Comparison of ENCODE assay signal across 30 cellular contexts in the genomic region with DNA sequence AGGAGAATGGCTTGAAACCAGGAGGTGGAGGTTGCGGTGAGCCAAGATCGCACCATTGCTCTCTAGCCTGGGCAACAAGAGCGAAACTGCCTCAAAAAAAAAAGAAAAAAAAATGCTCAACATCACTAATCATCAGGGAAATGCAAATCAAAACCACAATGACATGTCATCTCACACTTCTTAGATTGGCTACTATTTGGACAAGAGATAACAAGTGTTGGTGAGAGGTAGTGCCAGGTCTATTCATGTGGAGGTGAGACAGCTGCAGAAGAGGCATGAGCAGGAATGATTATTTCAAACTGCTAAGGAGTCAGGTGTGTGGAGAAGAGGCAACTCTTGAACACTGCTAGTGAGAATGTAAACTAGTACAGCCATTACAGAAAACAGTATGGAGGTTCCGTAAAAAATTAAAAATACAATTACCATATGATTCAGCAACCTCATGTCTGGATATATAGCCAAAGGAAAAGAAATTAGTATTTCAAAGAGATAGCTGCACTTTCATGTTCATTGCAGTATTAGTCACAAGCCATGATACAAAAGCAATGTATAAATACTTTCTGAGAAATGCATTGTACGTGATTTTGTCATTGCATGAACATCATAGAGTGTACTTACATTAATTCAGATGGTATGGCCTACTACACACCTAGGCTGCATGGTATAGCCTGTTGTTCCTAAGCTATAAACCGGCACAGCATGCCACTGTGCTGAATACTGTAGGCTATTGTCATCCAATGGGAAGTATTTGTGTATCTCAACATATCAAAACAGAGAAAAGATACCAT.
DNase-seq lines count a peak whose midpoint lies in the region; ATAC-seq and TF ChIP-seq lines count a peak whose summit lies in the region.
"Had no signal": no experiment of that assay in that cellular context is flagged by ENCODE, and none has a peak within 500 bp of the region (broad histone marks: within the 10 kb centered on the region; RNA-seq: fewer than 3 reads in every experiment).

No MANE protein-coding gene starts in this region.

- H3K4me1 ChIP-seq in GM23338 (ENCODE audit: insufficient read depth) (peaks cover 11% of the 10 kb centered on the region; the same call in 1 of the 2 replicates), right cardiac atrium (ENCODE audit: control insufficient read depth, insufficient read depth, low read length) (no peaks in the 10 kb centered on the region)
- H3K4me1 ChIP-seq: adrenal gland, heart right ventricle, vagina had no signal

- H3K27ac ChIP-seq in GM23338 (ENCODE audit: low read depth) (no peak overlapping the region), right cardiac atrium (ENCODE audit: low read length) (no peak overlapping the region)
- H3K27ac ChIP-seq: adrenal gland, heart right ventricle, thoracic aorta, vagina, VCaP had no signal

- H3K4me3 ChIP-seq in GM23338, result no peak overlapping the region
- no peak overlapping the region for H3K4me3 ChIP-seq in epithelial cell of esophagus (ENCODE audit: low read length)
- H3K4me3 ChIP-seq in right cardiac atrium (ENCODE audit: low read length), result no peak overlapping the region
- H3K4me3 ChIP-seq: adrenal gland, heart right ventricle, thoracic aorta, vagina had no signal

- no peak overlapping the region for H3K4me3 Mint-ChIP-seq in GM23338
- no peak overlapping the region for H3K4me3 Mint-ChIP-seq in MCF 10A (ENCODE audit: unreplicated experiment)
- H3K4me3 Mint-ChIP-seq: activated CD8-positive, alpha-beta memory T cell treated with anti-CD3 and anti-CD28 coated beads, Interleukin-2, amount 10 ng/mL, durations not matched to agents 7 days and 5 days; HFFc6; nephron; stimulated activated naive CD8-positive, alpha-beta T cell treated with anti-CD3 and anti-CD28 coated beads, Interleukin-15, Interleukin-2, amounts not matched to agents 100 ng/mL and 50 ng/mL, for 24 hours had no signal

- ATAC-seq in GM18520 (IDR thresholded peaks at IDR 0.05; ENCODE audit: unreplicated experiment), result peak; percentile 79
- peak; percentile 41; the same call in 2 of the 3 replicates for ATAC-seq in GM23338
- no peak for ATAC-seq in right cardiac atrium
- ATAC-seq: activated CD8-positive, alpha-beta memory T cell treated with anti-CD3 and anti-CD28 coated beads, Interleukin-2, amount 10 ng/mL, durations not matched to agents 7 days and 5 days; heart right ventricle had no signal

- H3K27me3 ChIP-seq in GM23338 (ENCODE audit: insufficient read depth), result no peaks in the 10 kb centered on the region
- no peaks in the 10 kb centered on the region for H3K27me3 ChIP-seq in right cardiac atrium (ENCODE audit: control insufficient read depth, insufficient read depth)
- H3K27me3 ChIP-seq: adrenal gland, heart right ventricle, vagina had no signal

- POLR2A ChIA-PET in MCF 10A (lab: Yijun Ruan, JAX), result no interaction called here

- H3F3A ChIP-seq in GM23338 (replicated peaks; ENCODE audit: low read depth), result no peaks in the 10 kb centered on the region

- no peaks in the 10 kb centered on the region for H3K9me3 ChIP-seq in right cardiac atrium (ENCODE audit: control insufficient read depth, low read length)
- H3K9me3 ChIP-seq: adrenal gland, heart right ventricle, thoracic aorta, vagina had no signal

- no peaks in the 10 kb centered on the region for H4K20me1 ChIP-seq in GM23338 (replicated peaks; ENCODE audit: insufficient read depth)

- H2AFZ ChIP-seq in GM23338, result no peak overlapping the region

- H3K79me2 ChIP-seq in GM23338 (replicated peaks; ENCODE audit: insufficient read depth), result no peaks in the 10 kb centered on the region

- peaks cover 3% of the 10 kb centered on the region; the same call in 1 of the 3 replicates for H3K9me3 Mint-ChIP-seq in GM23338
- no peaks in the 10 kb centered on the region for H3K9me3 Mint-ChIP-seq in MCF 10A (ENCODE audit: unreplicated experiment)
- H3K9me3 Mint-ChIP-seq: HFFc6; nephron; stimulated activated naive CD8-positive, alpha-beta T cell treated with anti-CD3 and anti-CD28 coated beads, Interleukin-15, Interleukin-2, amounts not matched to agents 100 ng/mL and 50 ng/mL, for 24 hours had no signal

- DNase-seq in GM23338 (ENCODE audit: low spot score) (no peak), NCI-H510A (lab: John Stamatoyannopoulos, UW) (peak; percentile 1), epithelial cell of esophagus (ENCODE audit: low read depth) (peak; percentile 56), right cardiac atrium (no peak), dedifferentiated amniotic fluid mesenchymal stem cell (ENCODE audit: extremely low spot score) (no peak), DMS 273 (lab: John Stamatoyannopoulos, UW; ENCODE audit: unreplicated experiment) (no peak), MCF 10A (ENCODE audit: unreplicated experiment) (no peak)
- DNase-seq: activated CD4-positive, alpha-beta T cell treated with anti-CD3 and anti-CD28 coated beads for 48 hours; activated CD8-positive, alpha-beta memory T cell treated with anti-CD3 and anti-CD28 coated beads, Interleukin-2, amount 10 ng/mL, durations not matched to agents 7 days and 5 days; activated naive CD4-positive, alpha-beta T cell treated with Interleukin-2 at 50 U/mL for 16 hours; activated T-cell treated with anti-CD3 and anti-CD28 coated beads, Interleukin-2, amount 50 U/mL, for 48 hours; adrenal gland; C1 segment of cervical spinal cord; EL; foreskin fibroblast; heart right ventricle; HFFc6; IMR-90; NCI-H1105; NCI-H2081; NCI-H226; retina; SIG-M5; small intestine had no signal

- H3K4me2 ChIP-seq in GM23338, result no peak overlapping the region

- H3K9me2 ChIP-seq in GM23338 (ENCODE audit: insufficient read depth), result no peaks in the 10 kb centered on the region

- no peaks in the 10 kb centered on the region for H3K27me3 Mint-ChIP-seq in GM23338 (ENCODE audit: insufficient read depth, low read depth, poor library complexity)
- no peaks in the 10 kb centered on the region for H3K27me3 Mint-ChIP-seq in MCF 10A (ENCODE audit: insufficient read depth, unreplicated experiment)
- H3K27me3 Mint-ChIP-seq: activated CD8-positive, alpha-beta memory T cell treated with anti-CD3 and anti-CD28 coated beads, Interleukin-2, amount 10 ng/mL, durations not matched to agents 7 days and 5 days; stimulated activated naive CD8-positive, alpha-beta T cell treated with anti-CD3 and anti-CD28 coated beads, Interleukin-15, Interleukin-2, amounts not matched to agents 100 ng/mL and 50 ng/mL, for 24 hours had no signal

- no TSS peak for BruUV-seq in MCF 10A (replicated peaks; lab: Mats Ljungman, UMichigan)

- H3K4me1 Mint-ChIP-seq in GM23338 (peaks cover 19% of the 10 kb centered on the region), MCF 10A (ENCODE audit: insufficient read depth, unreplicated experiment) (peaks cover 6% of the 10 kb centered on the region)
- H3K4me1 Mint-ChIP-seq: activated CD8-positive, alpha-beta memory T cell treated with anti-CD3 and anti-CD28 coated beads, Interleukin-2, amount 10 ng/mL, durations not matched to agents 7 days and 5 days; nephron had no signal

- no peaks in the 10 kb centered on the region; the same call in 2 of the 3 replicates for H3K36me3 Mint-ChIP-seq in GM23338 (ENCODE audit: low read depth)
- no peaks in the 10 kb centered on the region for H3K36me3 Mint-ChIP-seq in MCF 10A (ENCODE audit: insufficient read depth, unreplicated experiment)
- H3K36me3 Mint-ChIP-seq: activated CD8-positive, alpha-beta memory T cell treated with anti-CD3 and anti-CD28 coated beads, Interleukin-2, amount 10 ng/mL, durations not matched to agents 7 days and 5 days had no signal

- H3K36me3 ChIP-seq in GM23338 (ENCODE audit: insufficient read depth), result no peaks in the 10 kb centered on the region
- H3K36me3 ChIP-seq: adrenal gland, heart right ventricle, thoracic aorta, vagina had no signal

- CTCF ChIA-PET in MCF 10A (lab: Yijun Ruan, JAX), result interaction anchor here (0.7 to 1.1 kb wide), 3 partner anchors 11 to 340 kb away, joined by 3 to 10 read pairs (median 4); no protein-coding TSS in a partner anchor

- WGBS in right cardiac atrium, result 88% methylated on average over 6 of the region's 6 CpGs

- intact Hi-C loops in right cardiac atrium (cut with DNase I), result no loop called here
- intact Hi-C loops in MCF 10A (cut with micrococcal nuclease), result no loop called here

- TF ChIP-seq CTCF in GM23338 (conservative IDR thresholded peaks at IDR 0.05; ENCODE audit: low read depth in 2 of 2), result no peak
- TF ChIP-seq CTCF in epithelial cell of esophagus (IDR thresholded peaks at IDR 0.05; ENCODE audit: insufficient read depth, low read depth, low read length, missing control alignments), result no peak
- TF ChIP-seq CTCF in MCF 10A (IDR thresholded peaks at IDR 0.05; ENCODE audit: unreplicated experiment), result no peak

- H3K27ac Mint-ChIP-seq in GM23338 (no peak overlapping the region; the same call in 1 of the 2 replicates), MCF 10A (ENCODE audit: low read depth, unreplicated experiment) (no peak overlapping the region)
- H3K27ac Mint-ChIP-seq: activated CD8-positive, alpha-beta memory T cell treated with anti-CD3 and anti-CD28 coated beads, Interleukin-2, amount 10 ng/mL, durations not matched to agents 7 days and 5 days; HFFc6; nephron; stimulated activated naive CD8-positive, alpha-beta T cell treated with anti-CD3 and anti-CD28 coated beads, Interleukin-15, Interleukin-2, amounts not matched to agents 100 ng/mL and 50 ng/mL, for 24 hours had no signal

TF ChIP-seq in GM23338, 12 proteins besides CTCF, POLR2A, EP300 and RAD21 (continues in another document):
- TF ChIP-seq ZNF114 (CRISPR knock-in tag; IDR thresholded peaks at IDR 0.05), result no peak
- TF ChIP-seq JUNB (IDR thresholded peaks at IDR 0.05; ENCODE audit: unreplicated experiment), result no peak
- TF ChIP-seq, protein P1, sequence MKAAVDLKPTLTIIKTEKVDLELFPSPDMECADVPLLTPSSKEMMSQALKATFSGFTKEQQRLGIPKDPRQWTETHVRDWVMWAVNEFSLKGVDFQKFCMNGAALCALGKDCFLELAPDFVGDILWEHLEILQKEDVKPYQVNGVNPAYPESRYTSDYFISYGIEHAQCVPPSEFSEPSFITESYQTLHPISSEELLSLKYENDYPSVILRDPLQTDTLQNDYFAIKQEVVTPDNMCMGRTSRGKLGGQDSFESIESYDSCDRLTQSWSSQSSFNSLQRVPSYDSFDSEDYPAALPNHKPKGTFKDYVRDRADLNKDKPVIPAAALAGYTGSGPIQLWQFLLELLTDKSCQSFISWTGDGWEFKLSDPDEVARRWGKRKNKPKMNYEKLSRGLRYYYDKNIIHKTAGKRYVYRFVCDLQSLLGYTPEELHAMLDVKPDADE (IDR thresholded peaks at IDR 0.05), result no peak
- TF ChIP-seq ZNF331 (CRISPR knock-in tag; IDR thresholded peaks at IDR 0.05; ENCODE audit: low read depth), result no peak
- TF ChIP-seq CREB1 (CRISPR knock-in tag; IDR thresholded peaks at IDR 0.05; ENCODE audit: low read depth), result no peak

Comparison
In these comparisons a context has a peak if more than half of its experiments do, and no peak if none do; other contexts are left out.
1. ATAC-seq: peak in GM18520 (single experiment) and GM23338 (single experiment); none in right cardiac atrium (0 of 2).
2. DNase-seq: peak in NCI-H510A (single experiment) and epithelial cell of esophagus (single experiment); none in GM23338 (single experiment), right cardiac atrium (0 of 3), dedifferentiated amniotic fluid mesenchymal stem cell (single experiment), DMS 273 (single experiment) and MCF 10A (single experiment).